8 cellular contexts compared by ENCODE assay signal in genomic region chr12:10749700-10750384, GRCh38. TPM values are rescaled to one million over a fixed set of nuclear protein-coding genes. Genes with fewer than 3 reads are reported as not detected.
A peak's percentile ranks its signal among the peaks of the same experiment; 100 is the strongest.
DNase-seq lines count a peak whose midpoint lies in the region; ATAC-seq, FAIRE-seq and TF ChIP-seq lines count a peak whose summit lies in the region.

No MANE protein-coding gene starts in this region.

- TF ChIP-seq CTCF in WTC11 (IDR thresholded peaks at IDR 0.05) (peak; percentile 66), kidney (IDR thresholded peaks at IDR 0.05; ENCODE audit: borderline replicate concordance, extremely low read depth, insufficient read depth) (peak; percentile 81)

- H3K36me3 Mint-ChIP-seq in WTC11 = peaks cover 3% of the 10 kb centered on the region
- H3K36me3 Mint-ChIP-seq in central memory CD8-positive, alpha-beta T cell (ENCODE audit: insufficient read depth) = peaks cover 2% of the 10 kb centered on the region

- no peaks in the 10 kb centered on the region for H3K79me2 ChIP-seq in ACC112 (ENCODE audit: control insufficient read depth, insufficient read depth, low read length, unreplicated experiment)

- ATAC-seq in GM18519 (IDR thresholded peaks at IDR 0.05; ENCODE audit: low FRiP score, unreplicated experiment) (peak; percentile 93), HG03097 (IDR thresholded peaks at IDR 0.05; ENCODE audit: low FRiP score, unreplicated experiment) (peak; percentile 87), WTC11 (peak; percentile 95)
- peak; percentile 83 for ATAC-seq in central memory CD8-positive, alpha-beta T cell (replicated peaks; ENCODE audit: extremely low read depth, poor library complexity, severe bottlenecking)

- peak overlapping the region; percentile 66 for H3K4me3 Mint-ChIP-seq in WTC11
- peak overlapping the region; percentile 6 for H3K4me3 Mint-ChIP-seq in central memory CD8-positive, alpha-beta T cell

- no peaks in the 10 kb centered on the region for H3K9me3 ChIP-seq in kidney (ENCODE audit: control insufficient read depth in 1 of 2, low read length in 2 of 2)

- H2AFZ ChIP-seq in ACC112 (ENCODE audit: low read length, unreplicated experiment) = peak overlapping the region; percentile 64

- H3K27ac ChIP-seq in ACC112 (ENCODE audit: low read depth, low read length) (peak overlapping the region; percentile 53; the same call in 1 of the 2 replicates), kidney (ENCODE audit: low read depth in 2 of 2, low read length in 2 of 2) (no peak overlapping the region)

- H3K36me3 ChIP-seq in ACC112 (ENCODE audit: insufficient read depth, low read length) (no peaks in the 10 kb centered on the region), kidney (ENCODE audit: control insufficient read depth in 1 of 2, insufficient read depth in 2 of 2, low read length in 2 of 2) (no peaks in the 10 kb centered on the region)

- DNase-seq in NCI-H2196 treated with DMSO at 0.1 percent for 48 hours (lab: John Stamatoyannopoulos, UW; ENCODE audit: unreplicated experiment) (peak; percentile 23), WTC11 (ENCODE audit: low spot score) (peak; percentile 66), kidney (no peak)
- peak; percentile 49 to 70 for DNase-seq in central memory CD8-positive, alpha-beta T cell (ENCODE audit: low spot score in 2 of 2)
- peak; percentile 17 to 33 for DNase-seq in stimulated activated CD4-positive, alpha-beta T cell treated with anti-CD3 and anti-CD28 coated beads, Interleukin-1b, Interleukin-23, amount 100 ng/mL, for 1 hour (ENCODE audit: low read depth in 2 of 2)

- H3K27me3 ChIP-seq in ACC112 (ENCODE audit: insufficient read depth, low read length) = peaks cover 3% of the 10 kb centered on the region; the same call in 1 of the 2 replicates

- CTCF ChIA-PET in WTC11 (lab: Charles Lee) = interaction anchor here (0.6 to 1.8 kb wide), 22 partner anchors 9 to 758 kb away, joined by 3 to 12 read pairs (median 4); partner anchors contain the start of genes SMIM10L1 and YBX3

- H3K4me3 ChIP-seq in ACC112 (ENCODE audit: low read depth, low read length) = peak overlapping the region; percentile 64
- peak overlapping the region; percentile 63 to 74 for H3K4me3 ChIP-seq in kidney (ENCODE audit: low read length in 2 of 2)

- H3K4me1 ChIP-seq in ACC112 (ENCODE audit: control insufficient read depth, insufficient read depth, low read length, unreplicated experiment) (peaks cover 5% of the 10 kb centered on the region), kidney (ENCODE audit: control insufficient read depth in 1 of 2, insufficient read depth in 1 of 2, low read depth in 1 of 2, low read length in 2 of 2) (no peaks in the 10 kb centered on the region)

- H3K9me3 Mint-ChIP-seq in WTC11 = peaks cover 6% of the 10 kb centered on the region
- no peaks in the 10 kb centered on the region for H3K9me3 Mint-ChIP-seq in central memory CD8-positive, alpha-beta T cell

- H3K4me1 Mint-ChIP-seq in WTC11 = no peaks in the 10 kb centered on the region
- H3K4me1 Mint-ChIP-seq in central memory CD8-positive, alpha-beta T cell = peaks cover 13% of the 10 kb centered on the region

- intact Hi-C loops in kidney (cut with DNase I) = no loop called here

- H3K27me3 Mint-ChIP-seq in WTC11 (ENCODE audit: low read depth) = peaks cover 9% of the 10 kb centered on the region
- peaks cover 70% of the 10 kb centered on the region for H3K27me3 Mint-ChIP-seq in central memory CD8-positive, alpha-beta T cell

- POLR2A ChIA-PET in WTC11 (lab: Charles Lee) = interaction anchor here (0.9 kb wide), 1 partner anchor 18 kb away, joined by 3 read pairs; no protein-coding TSS in a partner anchor

- peak overlapping the region; percentile 20 to 58 for H3K9ac ChIP-seq in kidney (ENCODE audit: low read length in 2 of 2)

- peak; percentile 98 for FAIRE-seq in kidney (lab: Jason Lieb, UNC)

- H3K27ac Mint-ChIP-seq in WTC11 = no peak overlapping the region
- H3K27ac Mint-ChIP-seq in central memory CD8-positive, alpha-beta T cell (ENCODE audit: low read depth) = no peak overlapping the region

TF ChIP-seq in WTC11, 78 proteins besides CTCF, POLR2A, EP300 and RAD21:
- TF ChIP-seq ATF3 (CRISPR knock-in tag; conservative IDR thresholded peaks at IDR 0.05) = no peak
- TF ChIP-seq HMGXB4 (CRISPR knock-in tag; IDR thresholded peaks at IDR 0.05) = peak; percentile 43; the same call in 1 of the 2 replicates
- TF ChIP-seq ZBTB21 (CRISPR knock-in tag; IDR thresholded peaks at IDR 0.05; ENCODE audit: borderline replicate concordance) = 0 out of 2 replicates have a peak, but pooled peaks have one; percentile 37
- TF ChIP-seq, protein P1, sequence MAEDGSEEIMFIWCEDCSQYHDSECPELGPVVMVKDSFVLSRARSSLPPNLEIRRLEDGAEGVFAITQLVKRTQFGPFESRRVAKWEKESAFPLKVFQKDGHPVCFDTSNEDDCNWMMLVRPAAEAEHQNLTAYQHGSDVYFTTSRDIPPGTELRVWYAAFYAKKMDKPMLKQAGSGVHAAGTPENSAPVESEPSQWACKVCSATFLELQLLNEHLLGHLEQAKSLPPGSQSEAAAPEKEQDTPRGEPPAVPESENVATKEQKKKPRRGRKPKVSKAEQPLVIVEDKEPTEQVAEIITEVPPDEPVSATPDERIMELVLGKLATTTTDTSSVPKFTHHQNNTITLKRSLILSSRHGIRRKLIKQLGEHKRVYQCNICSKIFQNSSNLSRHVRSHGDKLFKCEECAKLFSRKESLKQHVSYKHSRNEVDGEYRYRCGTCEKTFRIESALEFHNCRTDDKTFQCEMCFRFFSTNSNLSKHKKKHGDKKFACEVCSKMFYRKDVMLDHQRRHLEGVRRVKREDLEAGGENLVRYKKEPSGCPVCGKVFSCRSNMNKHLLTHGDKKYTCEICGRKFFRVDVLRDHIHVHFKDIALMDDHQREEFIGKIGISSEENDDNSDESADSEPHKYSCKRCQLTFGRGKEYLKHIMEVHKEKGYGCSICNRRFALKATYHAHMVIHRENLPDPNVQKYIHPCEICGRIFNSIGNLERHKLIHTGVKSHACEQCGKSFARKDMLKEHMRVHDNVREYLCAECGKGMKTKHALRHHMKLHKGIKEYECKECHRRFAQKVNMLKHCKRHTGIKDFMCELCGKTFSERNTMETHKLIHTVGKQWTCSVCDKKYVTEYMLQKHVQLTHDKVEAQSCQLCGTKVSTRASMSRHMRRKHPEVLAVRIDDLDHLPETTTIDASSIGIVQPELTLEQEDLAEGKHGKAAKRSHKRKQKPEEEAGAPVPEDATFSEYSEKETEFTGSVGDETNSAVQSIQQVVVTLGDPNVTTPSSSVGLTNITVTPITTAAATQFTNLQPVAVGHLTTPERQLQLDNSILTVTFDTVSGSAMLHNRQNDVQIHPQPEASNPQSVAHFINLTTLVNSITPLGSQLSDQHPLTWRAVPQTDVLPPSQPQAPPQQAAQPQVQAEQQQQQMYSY (CRISPR knock-in tag; IDR thresholded peaks at IDR 0.05) = no peak
- TF ChIP-seq NR1H2 (CRISPR knock-in tag; IDR thresholded peaks at IDR 0.05) = no peak
- no peak for TF ChIP-seq GTF2I (CRISPR knock-in tag; conservative IDR thresholded peaks at IDR 0.05)
- TF ChIP-seq, protein P2, sequence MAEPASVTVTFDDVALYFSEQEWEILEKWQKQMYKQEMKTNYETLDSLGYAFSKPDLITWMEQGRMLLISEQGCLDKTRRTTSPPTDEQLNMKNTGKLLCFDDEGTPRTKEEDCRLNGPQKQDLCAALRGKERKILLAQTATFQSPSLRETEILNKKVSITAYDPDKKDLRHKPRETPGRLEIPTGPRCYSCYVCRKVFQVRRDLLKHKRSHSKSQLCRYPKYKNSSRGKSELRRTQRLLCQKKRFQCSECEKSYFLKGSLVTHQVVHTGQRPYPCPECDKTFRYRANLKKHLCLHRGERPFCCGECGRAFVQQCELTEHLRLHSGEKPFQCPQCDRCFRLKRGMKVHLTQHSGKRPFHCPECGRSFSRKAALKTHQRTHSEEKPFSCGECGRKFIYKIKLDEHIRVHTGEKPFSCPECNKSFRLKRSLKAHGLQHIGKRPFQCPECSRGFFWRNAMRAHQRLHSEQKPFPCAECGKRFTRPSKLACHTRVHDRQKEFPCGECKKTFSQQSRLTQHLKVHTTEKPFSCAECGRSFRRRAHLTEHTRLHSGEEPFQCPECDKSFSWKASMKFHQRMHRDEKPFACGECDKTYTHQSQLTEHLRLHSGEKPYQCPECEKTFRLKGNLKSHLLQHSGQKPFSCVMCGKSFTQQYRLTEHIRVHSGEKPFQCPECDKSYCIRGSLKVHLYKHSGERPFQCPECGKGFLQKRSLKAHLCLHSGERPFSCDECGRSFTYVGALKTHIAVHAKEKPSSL (CRISPR knock-in tag; conservative IDR thresholded peaks at IDR 0.05) = no peak
- no peak for TF ChIP-seq NR3C1 (CRISPR knock-in tag; conservative IDR thresholded peaks at IDR 0.05; ENCODE audit: low read depth)

RNA-seq across cellular contexts. Expression of gene YBX3, which starts 26.7 kb away (rescaled TPM):
- total RNA-seq in WTC11 (2021) (396 to 411 TPM (median 409 TPM) in 3 replicates), kidney (347 TPM)
- 86.9 TPM for polyA plus RNA-seq in kidney (ENCODE audit: insufficient read depth, low read depth, low replicate concordance)

RNA-seq across cellular contexts. Expression of gene TAS2R7, which starts 52.6 kb away (rescaled TPM):
- total RNA-seq in WTC11 (2021) = not detected in 3 replicates
- total RNA-seq in kidney = not detected
- polyA plus RNA-seq in kidney (ENCODE audit: insufficient read depth, low read depth, low replicate concordance) = not detected

RNA-seq across cellular contexts. Expression of gene TAS2R8, which starts 57.2 kb away (rescaled TPM):
- total RNA-seq in WTC11 (2021) = not detected in 3 replicates
- total RNA-seq in kidney = not detected
- not detected for polyA plus RNA-seq in kidney (ENCODE audit: insufficient read depth, low read depth, low replicate concordance)
